ENCODE assay signal across 1 cellular context in genomic region chr11:44623321-44623715, GRCh38.
TF ChIP-seq lines count a peak whose summit lies in the region.

No MANE protein-coding gene starts in this region.

TF ChIP-seq in H1, 55 proteins besides CTCF, POLR2A, EP300 and RAD21 (continued from another document):
- no peak for TF ChIP-seq CHD1 (IDR thresholded peaks at IDR 0.05; ENCODE audit: low read depth, low read length)
- no peak for TF ChIP-seq ZNF274 (IDR thresholded peaks at IDR 0.05; ENCODE audit: borderline replicate concordance, extremely low read depth, low read length)
- TF ChIP-seq ASH2L (IDR thresholded peaks at IDR 0.05; ENCODE audit: low read length): no peak
